Comparison of ENCODE assay signal across 8 cellular contexts in the genomic region with DNA sequence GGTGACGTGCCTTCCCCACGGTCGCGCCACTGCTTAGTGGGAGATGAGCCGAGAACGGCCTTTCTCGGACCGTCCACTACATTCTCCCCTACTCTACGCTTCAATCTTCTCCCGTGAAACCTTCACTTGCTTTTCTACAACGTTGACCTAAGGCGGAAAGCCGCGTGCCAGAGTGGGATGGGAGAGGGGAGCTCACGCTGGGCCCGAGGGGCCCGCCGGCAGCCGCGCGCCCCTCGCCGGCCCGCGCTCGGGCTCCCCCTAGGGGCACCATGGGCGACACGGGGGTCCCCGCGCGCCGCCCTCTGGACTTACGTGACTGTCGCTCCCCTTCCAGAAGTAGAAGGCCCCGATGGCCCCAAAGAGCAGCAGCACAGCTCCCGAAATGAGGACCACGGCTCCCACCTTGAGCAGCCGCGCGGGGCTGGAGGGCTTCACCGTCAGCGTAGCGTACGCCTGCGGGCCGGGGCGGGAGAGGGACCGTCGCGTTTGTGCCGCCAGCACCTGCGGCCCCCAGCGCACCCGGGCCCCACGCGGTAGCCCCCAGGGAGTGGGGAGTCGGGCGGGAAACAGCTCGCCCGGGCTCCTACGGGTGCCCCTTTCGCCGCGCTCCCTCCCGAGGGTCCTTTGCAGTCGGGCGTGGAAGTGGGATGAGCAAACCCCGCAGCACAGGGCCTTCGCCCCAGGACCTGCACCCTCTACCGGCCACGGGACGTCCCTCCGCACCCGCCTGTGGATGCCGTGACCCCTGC. TPM values are rescaled to one million over a fixed set of nuclear protein-coding genes. Genes with fewer than 3 reads are reported as not detected.
A peak's percentile ranks its signal among the peaks of the same experiment; 100 is the strongest.
DNase-seq lines count a peak whose midpoint lies in the region; ATAC-seq and TF ChIP-seq lines count a peak whose summit lies in the region.

No MANE protein-coding gene starts in this region.

- intact Hi-C loops in psoas muscle (cut with DNase I), result loop anchor here in 1 of 2 donors (2.0 kb wide), 1 partner anchor 72 kb away; no protein-coding TSS in a partner anchor

- WGBS in psoas muscle, 3 donors, result 6 to 8% (median 7%) methylated on average over 67 to 75 of the region's 75 CpGs

- H3K4me1 ChIP-seq in ACC112 (ENCODE audit: control insufficient read depth, insufficient read depth, low read length, unreplicated experiment) (no peaks in the 10 kb centered on the region), psoas muscle (no peaks in the 10 kb centered on the region)

- H3K4me3 ChIP-seq in ACC112 (ENCODE audit: low read depth, low read length) (peak overlapping the region; percentile 46; the same call in 1 of the 2 replicates), psoas muscle (peak overlapping the region; percentile 60)

- peak; percentile 58 for TF ChIP-seq CTCF in GM20000 (IDR thresholded peaks at IDR 0.05; ENCODE audit: extremely low read depth, missing control alignments)
- TF ChIP-seq CTCF in psoas muscle (IDR thresholded peaks at IDR 0.05), result peak; percentile 30

- H3K4me1 Mint-ChIP-seq in T-helper 2 cell treated with Interferon-gamma antibody and Interleukin-4, amounts not matched to agents 5 μg/mL and 100 μg/mL, for 36 hours (ENCODE audit: low read depth), result no peaks in the 10 kb centered on the region

- H3K79me2 ChIP-seq in ACC112 (ENCODE audit: control insufficient read depth, insufficient read depth, low read length, unreplicated experiment), result no peaks in the 10 kb centered on the region

- H3K27me3 Mint-ChIP-seq in T-helper 2 cell treated with Interferon-gamma antibody and Interleukin-4, amounts not matched to agents 5 μg/mL and 100 μg/mL, for 36 hours (ENCODE audit: low read depth), result peaks cover 50% of the 10 kb centered on the region

- H3K9me3 Mint-ChIP-seq in T-helper 2 cell treated with Interferon-gamma antibody and Interleukin-4, amounts not matched to agents 5 μg/mL and 100 μg/mL, for 36 hours, result no peaks in the 10 kb centered on the region

- no peaks in the 10 kb centered on the region for H3K9me3 ChIP-seq in psoas muscle

- no peaks in the 10 kb centered on the region for H3K36me3 Mint-ChIP-seq in T-helper 2 cell treated with Interferon-gamma antibody and Interleukin-4, amounts not matched to agents 5 μg/mL and 100 μg/mL, for 36 hours (ENCODE audit: low read depth)

- no peak overlapping the region for H3K27ac Mint-ChIP-seq in T-helper 2 cell treated with Interferon-gamma antibody and Interleukin-4, amounts not matched to agents 5 μg/mL and 100 μg/mL, for 36 hours

- H3K27ac ChIP-seq in ACC112 (ENCODE audit: low read depth, low read length), result no peak overlapping the region
- no peak overlapping the region for H3K27ac ChIP-seq in psoas muscle

- ATAC-seq in psoas muscle, result peak in 3 of 4 donors; percentile 33 to 52 (median 40)

- H3K4me3 Mint-ChIP-seq in T-helper 2 cell treated with Interferon-gamma antibody and Interleukin-4, amounts not matched to agents 5 μg/mL and 100 μg/mL, for 36 hours, result no peak overlapping the region

- no peaks in the 10 kb centered on the region for H3K36me3 ChIP-seq in ACC112 (ENCODE audit: insufficient read depth, low read length)
- no peaks in the 10 kb centered on the region for H3K36me3 ChIP-seq in psoas muscle (ENCODE audit: insufficient read depth in 1 of 2, low read depth in 1 of 2)

- no peak overlapping the region for H2AFZ ChIP-seq in ACC112 (ENCODE audit: low read length, unreplicated experiment)

- peak; percentile 80 for DNase-seq in GM20000 (ENCODE audit: low spot score)
- peak; percentile 75 for DNase-seq in activated CD8-positive, alpha-beta memory T cell treated with anti-CD3 and anti-CD28 coated beads for 24 hours
- DNase-seq in glomerular visceral epithelial cell (ENCODE audit: extremely low spot score), result peak; percentile 3
- DNase-seq in psoas muscle, result no peak
- DNase-seq in T-helper 2 cell treated with Interferon-gamma antibody and Interleukin-4, amounts not matched to agents 5 μg/mL and 100 μg/mL, for 36 hours (ENCODE audit: low spot score), result no peak
- no peak for DNase-seq in activated CD4-positive, CD25-positive, alpha-beta regulatory T cell (lab: John Stamatoyannopoulos, UW)
- DNase-seq in stimulated activated naive CD4-positive, alpha-beta T cell (lab: John Stamatoyannopoulos, UW), result no peak

- peaks cover 80% of the 10 kb centered on the region for H3K27me3 ChIP-seq in ACC112 (ENCODE audit: insufficient read depth, low read length)
- H3K27me3 ChIP-seq in psoas muscle (ENCODE audit: insufficient read depth in 3 of 3, low read length in 2 of 3), result peaks cover 0 to 37% (median 15%) of the 10 kb centered on the region in 3 donors

RNA-seq across cellular contexts. Expression of a gene that starts 0.7 kb away (rescaled TPM):
- total RNA-seq in psoas muscle, result not detected
- polyA plus RNA-seq in psoas muscle, result not detected

Comparison
In these comparisons a context has a peak if more than half of its experiments do, and no peak if none do; other contexts are left out.
1. DNase-seq: peak in GM20000 (single experiment), activated CD8-positive, alpha-beta memory T cell treated with anti-CD3 and anti-CD28 coated beads for 24 hours (single experiment) and glomerular visceral epithelial cell (single experiment); none in psoas muscle (0 of 2), T-helper 2 cell treated with Interferon-gamma antibody and Interleukin-4, amounts not matched to agents 5 μg/mL and 100 μg/mL, for 36 hours (single experiment), activated CD4-positive, CD25-positive, alpha-beta regulatory T cell (0 of 4) and stimulated activated naive CD4-positive, alpha-beta T cell (0 of 6).